ENCODE assay signal across 9 cellular contexts in genomic region chr17:2158011-2158410, GRCh38.
DNase-seq lines count a peak whose midpoint lies in the region; ATAC-seq and TF ChIP-seq lines count a peak whose summit lies in the region.
"Had no signal": no experiment of that assay in that cellular context is flagged by ENCODE, and none has a peak within 500 bp of the region (broad histone marks: within the 10 kb centered on the region; RNA-seq: fewer than 3 reads in every experiment).

No MANE protein-coding gene starts in this region.

- H3K27ac ChIP-seq in neutrophil, result peak overlapping the region; percentile 71

- peaks cover 27% of the 10 kb centered on the region for H3K36me3 ChIP-seq in neutrophil

- ATAC-seq in GM21526 (IDR thresholded peaks at IDR 0.05; ENCODE audit: low FRiP score, unreplicated experiment) (no peak), HG02759 (IDR thresholded peaks at IDR 0.05; ENCODE audit: unreplicated experiment) (no peak)

- CTCF ChIA-PET in GM10248 (lab: Yijun Ruan, JAX), result interaction anchor here (0.9 to 2.4 kb wide), 6 partner anchors 8 to 115 kb away, joined by 3 to 6 read pairs (median 4); no protein-coding TSS in a partner anchor

- POLR2A ChIA-PET in GM10248 (lab: Yijun Ruan, JAX), result no interaction called here

- TF ChIP-seq CTCF in fibroblast of pulmonary artery (IDR thresholded peaks at IDR 0.05; ENCODE audit: low read length, missing control alignments), result no peak
- no peak for TF ChIP-seq CTCF in neutrophil (IDR thresholded peaks at IDR 0.05)
- no peak for TF ChIP-seq CTCF in GM10248 (IDR thresholded peaks at IDR 0.05; ENCODE audit: control extremely low read depth, extremely low read depth, low read depth, missing control alignments)

- no peak overlapping the region for H3K4me3 ChIP-seq in fibroblast of pulmonary artery (replicated peaks; ENCODE audit: low read depth, low read length)
- no peak overlapping the region for H3K4me3 ChIP-seq in neutrophil (ENCODE audit: low read depth in 1 of 2, low read length in 1 of 2)

- no peaks in the 10 kb centered on the region for H3K9me3 ChIP-seq in neutrophil

- H3K27me3 ChIP-seq in neutrophil, result no peaks in the 10 kb centered on the region

- peak; percentile 90 for DNase-seq in CD1c-positive myeloid dendritic cell (ENCODE audit: extremely low spot score)
- peak; percentile 59 for DNase-seq in OCI-M1 (lab: John Stamatoyannopoulos, UW)
- peak; percentile 98 for DNase-seq in fibroblast of pulmonary artery (ENCODE audit: low read depth)
- no peak for DNase-seq in GM10248 (ENCODE audit: extremely low spot score)
- DNase-seq in activated CD4-positive, alpha-beta T cell treated with anti-CD3 and anti-CD28 coated beads for 48 hours, result no peak
- DNase-seq: glutamatergic neuron had no signal

- H3K4me1 ChIP-seq in neutrophil (ENCODE audit: control insufficient read depth in 1 of 2, insufficient read depth in 1 of 2, low read depth in 1 of 2, low read length in 1 of 2), result peaks cover 22 to 25% of the 10 kb centered on the region in 2 experiments

Comparison
In these comparisons a context has a peak if more than half of its experiments do, and no peak if none do; other contexts are left out.
1. DNase-seq: peak in CD1c-positive myeloid dendritic cell (single experiment), OCI-M1 (single experiment) and fibroblast of pulmonary artery (single experiment); none in GM10248 (single experiment) and activated CD4-positive, alpha-beta T cell treated with anti-CD3 and anti-CD28 coated beads for 48 hours (single experiment).